ENCODE assay signal across 8 cellular contexts in the genomic region with DNA sequence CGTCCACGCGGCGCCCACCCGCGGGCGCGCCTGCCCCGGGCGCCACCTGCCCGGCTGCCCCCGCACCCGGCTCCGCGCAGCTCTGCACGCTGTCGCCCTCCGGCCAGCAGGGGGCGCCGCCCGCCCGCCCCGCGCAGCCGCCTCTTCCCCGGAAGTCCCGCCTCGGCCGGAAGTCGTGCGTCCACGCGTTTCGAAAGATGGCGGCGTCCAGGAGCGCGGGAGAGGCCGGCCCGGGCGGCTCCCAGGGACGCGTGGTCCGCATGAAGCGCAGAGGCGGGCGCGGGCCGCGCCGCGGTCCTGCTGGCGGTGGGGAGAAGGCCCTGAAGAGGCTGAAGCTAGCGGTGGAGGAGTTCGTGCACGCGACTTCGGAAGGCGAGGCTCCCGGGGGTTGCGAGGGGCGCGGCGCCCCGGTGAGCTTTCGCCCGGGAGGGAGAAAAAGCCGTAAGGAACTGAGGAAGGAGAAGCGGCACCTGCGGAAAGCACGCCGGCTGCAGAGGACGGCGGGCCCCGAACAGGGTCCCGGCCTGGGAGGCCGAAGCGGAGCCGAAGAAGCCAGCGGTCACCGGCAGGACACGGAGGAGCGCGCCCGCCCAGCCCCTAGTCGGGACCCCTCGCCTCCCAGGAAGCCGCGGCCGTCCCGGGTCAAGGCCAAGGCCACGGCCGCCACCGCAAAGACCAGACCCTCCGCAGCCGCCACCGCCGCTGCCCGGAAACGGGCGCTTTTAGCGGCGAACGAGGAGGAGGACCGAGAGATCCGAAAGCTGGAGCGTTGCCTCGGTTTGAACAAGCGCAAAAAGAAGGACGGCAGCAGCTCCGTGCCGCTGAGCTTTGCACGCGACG. TPM values are rescaled to one million over a fixed set of nuclear protein-coding genes. Genes with fewer than 3 reads are reported as not detected.
A peak's percentile ranks its signal among the peaks of the same experiment; 100 is the strongest.
DNase-seq lines count a peak whose midpoint lies in the region; ATAC-seq, FAIRE-seq and TF ChIP-seq lines count a peak whose summit lies in the region.

A gene with protein sequence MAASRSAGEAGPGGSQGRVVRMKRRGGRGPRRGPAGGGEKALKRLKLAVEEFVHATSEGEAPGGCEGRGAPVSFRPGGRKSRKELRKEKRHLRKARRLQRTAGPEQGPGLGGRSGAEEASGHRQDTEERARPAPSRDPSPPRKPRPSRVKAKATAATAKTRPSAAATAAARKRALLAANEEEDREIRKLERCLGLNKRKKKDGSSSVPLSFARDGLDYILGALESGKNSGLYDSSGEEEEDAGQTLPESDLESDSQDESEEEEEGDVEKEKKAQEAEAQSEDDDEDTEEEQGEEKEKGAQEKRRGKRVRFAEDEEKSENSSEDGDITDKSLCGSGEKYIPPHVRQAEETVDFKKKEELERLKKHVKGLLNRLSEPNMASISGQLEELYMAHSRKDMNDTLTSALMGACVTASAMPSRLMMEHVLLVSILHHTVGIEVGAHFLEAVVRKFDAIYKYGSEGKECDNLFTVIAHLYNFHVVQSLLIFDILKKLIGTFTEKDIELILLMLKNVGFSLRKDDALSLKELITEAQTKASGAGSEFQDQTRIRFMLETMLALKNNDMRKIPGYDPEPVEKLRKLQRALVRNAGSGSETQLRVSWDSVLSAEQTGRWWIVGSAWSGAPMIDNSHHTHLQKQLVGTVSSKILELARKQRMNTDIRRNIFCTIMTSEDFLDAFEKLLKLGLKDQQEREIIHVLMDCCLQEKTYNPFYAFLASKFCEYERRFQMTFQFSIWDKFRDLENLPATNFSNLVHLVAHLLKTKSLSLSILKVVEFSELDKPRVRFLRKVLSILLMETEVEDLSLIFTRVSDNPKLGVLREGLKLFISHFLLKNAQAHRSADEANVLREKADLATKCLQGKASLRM (plus strand): TSS at position 172 of the 840 bp plus-strand sequence. CDS start 26 bp downstream, at position 198.

- peak in 1 of 2 experiments; percentile 94; a peak in 2 of 3 replicates for TF ChIP-seq POLR2A in H1 (IDR thresholded peaks at IDR 0.05; ENCODE audit: control extremely low read depth in 1 of 2, low read depth in 2 of 2, low read length in 2 of 2)

- H3K4me1 ChIP-seq in H1 (replicated peaks in 1 of 4; ENCODE audit: control insufficient read depth in 3 of 4, insufficient read depth in 4 of 4, low read length in 3 of 4) (peaks cover under 1 to 10% (median 2%) of the 10 kb centered on the region in 4 experiments; a peak in 6 of 7 replicates), mesodermal cell (ENCODE audit: control insufficient read depth, insufficient read depth, low read length, poor library complexity, severe bottlenecking) (peaks cover 3% of the 10 kb centered on the region)

- no peak for FAIRE-seq in H1 (lab: Jason Lieb, UNC)

- TF ChIP-seq EP300 in H1 (IDR thresholded peaks at IDR 0.05; ENCODE audit: borderline replicate concordance in 1 of 2, low read depth in 2 of 2, low read length in 2 of 2) = no peak

- H3K23ac ChIP-seq in H1 (ENCODE audit: insufficient read length) = no peak within 1 kb of the TSS

- CTCF ChIA-PET in H1 (lab: Charles Lee; ENCODE audit: partially characterized antibody) = interaction anchor here (0.6 to 1.9 kb wide), 14 partner anchors 19 to 754 kb away, joined by 3 to 8 read pairs (median 3); no protein-coding TSS in a partner anchor

- peak within 1 kb of the TSS; percentile 83; the same call in 1 of the 2 replicates for H3K27ac ChIP-seq in H1 (ENCODE audit: low read depth, low read length)
- peak within 1 kb of the TSS; percentile 53 for H3K27ac ChIP-seq in mesodermal cell (ENCODE audit: low read depth, low read length, severe bottlenecking)

- H2BK12ac ChIP-seq in H1 (ENCODE audit: low read depth, low read length) = no peak within 1 kb of the TSS

- ATAC-seq in GM19438 (IDR thresholded peaks at IDR 0.05; ENCODE audit: low read depth, unreplicated experiment) (peak; percentile 84), HG03565 (IDR thresholded peaks at IDR 0.05; ENCODE audit: unreplicated experiment) (peak; percentile 81)

- POLR2A ChIA-PET in H1 (lab: Charles Lee; ENCODE audit: partially characterized antibody) = interaction anchor here (0.6 to 3.1 kb wide), 14 partner anchors 12 to 300 kb away, joined by 3 to 18 read pairs (median 4); a partner anchor contains a TSS

- H3K56ac ChIP-seq in H1 (replicated peaks; ENCODE audit: insufficient read length, low read depth, low read length) = peak within 1 kb of the TSS; percentile 74

- H4K91ac ChIP-seq in H1 (replicated peaks; ENCODE audit: insufficient read length, low read length) = no peak within 1 kb of the TSS

- DNase-seq in COLO829 (ENCODE audit: low spot score) (peak; percentile 59), NK-92 (lab: John Stamatoyannopoulos, UW; ENCODE audit: unreplicated experiment) (peak; percentile 24), H1 (ENCODE audit: low read depth in 1 of 2, low spot score in 2 of 2) (peak in 1 of 2 experiments; percentile 93)
- peak; percentile 97 for DNase-seq in activated CD8-positive, alpha-beta memory T cell treated with anti-CD3 and anti-CD28 coated beads for 24 hours
- peak; percentile 92 for DNase-seq in stimulated activated CD8-positive, alpha-beta memory T cell treated with anti-CD3 and anti-CD28 coated beads, Interleukin-15, amount 100 ng/mL, for 24 hours (ENCODE audit: low read depth)

- H3K18ac ChIP-seq in H1 (ENCODE audit: extremely low read depth, low read length) = peak within 1 kb of the TSS; percentile 49; the same call in 1 of the 2 replicates

- H3K79me1 ChIP-seq in H1 (ENCODE audit: low read depth, low read length) = peaks cover 11% of the 10 kb centered on the region; the same call in 1 of the 2 replicates

- peaks cover 15 to 45% of the 10 kb centered on the region in 2 experiments for H3K79me2 ChIP-seq in H1 (ENCODE audit: control insufficient read depth in 1 of 2, insufficient read depth in 2 of 2, low read length in 2 of 2)

- H3K4me2 ChIP-seq in H1 (ENCODE audit: insufficient read depth in 1 of 2, low read depth in 2 of 2, low read length in 2 of 2) = peak within 1 kb of the TSS; percentile 92 to 94

- peak; percentile 72 to 87 (median 83) for TF ChIP-seq CTCF in H1 (IDR thresholded peaks at IDR 0.05; ENCODE audit: control extremely low read depth in 1 of 3, insufficient read depth in 1 of 3, low read depth in 1 of 3, low read length in 3 of 3)

- peaks cover 10% of the 10 kb centered on the region for H3K23me2 ChIP-seq in H1 (ENCODE audit: low read depth, low read length)

- no peak within 1 kb of the TSS for H2BK120ac ChIP-seq in H1 (replicated peaks; ENCODE audit: low read depth, low read length)

- H3K9me3 ChIP-seq in H1 (ENCODE audit: insufficient read depth in 2 of 2, low read depth in 1 of 2, low read length in 1 of 2) (no peaks in the 10 kb centered on the region), mesodermal cell (ENCODE audit: control insufficient read depth, low read length) (no peaks in the 10 kb centered on the region)

- peak within 1 kb of the TSS; percentile 68 to 93 (median 86) for H3K9ac ChIP-seq in H1 (replicated peaks in 1 of 4; ENCODE audit: extremely low read depth in 1 of 4, low read depth in 3 of 4, low read length in 3 of 4)

- H2BK20ac ChIP-seq in H1 (ENCODE audit: low read length) = no peak within 1 kb of the TSS

- 1% methylated on average over 83 of the region's 115 CpGs; no CpG with 5 or more reads in 1 of the 2 experiments for WGBS in H1 (ENCODE audit: extremely low coverage in 1 of 2, insufficient coverage in 1 of 2, insufficient read length in 1 of 2, insufficient replicate concordance in 2 of 2, low coverage in 1 of 2, low lambda C conversion rate in 2 of 2, missing lambda C conversion rate in 1 of 2), 2 experiments
- WGBS in mesodermal cell (ENCODE audit: insufficient coverage in 2 of 2), 2 experiments = 0% methylated on average over 82 to 91 of the region's 115 CpGs

- H2AK5ac ChIP-seq in H1 (ENCODE audit: low read depth, low read length) = no peak within 1 kb of the TSS

- no peak within 1 kb of the TSS for H3K14ac ChIP-seq in H1 (ENCODE audit: insufficient read length)

- peak within 1 kb of the TSS; percentile 97 for H4K8ac ChIP-seq in H1 (ENCODE audit: extremely low read depth, insufficient read depth, low read length)

- H2AFZ ChIP-seq in H1 (ENCODE audit: low read length) = no peak within 1 kb of the TSS; the same call in 1 of the 2 replicates

- H3K27me3 ChIP-seq in H1 (replicated peaks in 1 of 4; ENCODE audit: control insufficient read depth in 3 of 4, extremely low read depth in 1 of 4, insufficient read depth in 3 of 4, low read length in 3 of 4) = no peaks in the 10 kb centered on the region

- H3K36me3 ChIP-seq in H1 (ENCODE audit: control insufficient read depth in 2 of 4, insufficient read depth in 4 of 4, low read length in 3 of 4) (peaks cover 17 to 26% (median 24%) of the 10 kb centered on the region in 4 experiments), mesodermal cell (ENCODE audit: control insufficient read depth, insufficient read depth, low read length) (peaks cover 28% of the 10 kb centered on the region)

- H3K4ac ChIP-seq in H1 (replicated peaks; ENCODE audit: insufficient read length, low read depth, low read length) = no peak within 1 kb of the TSS

- no peak within 1 kb of the TSS for H2BK5ac ChIP-seq in H1 (ENCODE audit: low read depth, low read length)

- peak within 1 kb of the TSS; percentile 78 for H4K5ac ChIP-seq in H1 (ENCODE audit: insufficient read length, low read depth, low read length)

- H2BK15ac ChIP-seq in H1 (ENCODE audit: low read length) = no peak within 1 kb of the TSS

- peak; percentile 46 to 64 for TF ChIP-seq RAD21 in H1 (IDR thresholded peaks at IDR 0.05 in 1 of 2, conservative IDR thresholded peaks at IDR 0.05 in 1 of 2; ENCODE audit: low read depth in 2 of 2, low read length in 2 of 2)

- H4K20me1 ChIP-seq in H1 (replicated peaks in 1 of 2; ENCODE audit: control insufficient read depth in 1 of 2, insufficient read depth in 2 of 2, low read length in 2 of 2) = peaks cover 12 to 18% of the 10 kb centered on the region in 2 experiments

- H3K4me3 ChIP-seq in H1 (ENCODE audit: extremely low read depth in 1 of 4, insufficient read depth in 2 of 4, low read depth in 3 of 4, low read length in 4 of 4) (peak within 1 kb of the TSS; percentile 93 to 99 (median 96)), mesodermal cell (ENCODE audit: extremely low read depth, insufficient read depth, low read length, poor library complexity, severe bottlenecking) (peak within 1 kb of the TSS; percentile 95)

TF ChIP-seq in H1, 55 proteins besides CTCF, POLR2A, EP300 and RAD21 (continues in another document):
- TF ChIP-seq CEBPB (IDR thresholded peaks at IDR 0.05; ENCODE audit: low read depth, low read length) (no peak), ZNF274 (IDR thresholded peaks at IDR 0.05; ENCODE audit: borderline replicate concordance, extremely low read depth, low read length) (no peak)

RNA-seq across cellular contexts. Expression of the gene that starts here (rescaled TPM):
- 29.1 and 31.6 TPM in 2 replicates for total RNA-seq in H1 (2021; fragmentation: NEBNext Ultra II Directional; extraction: Animal tissue kit (Norgen Biotek cat#: 25700))
- 10.6 and 16.7 TPM in 2 replicates for polyA plus RNA-seq in H1 (2011; rRNA removed)
- 16.5 TPM for polyA plus RNA-seq in H1 (2011; cell fraction: cytosol; rRNA removed)
- polyA plus RNA-seq in H1 (2011; cell fraction: nucleus; rRNA removed) = 48.8 TPM
- polyA plus RNA-seq in H1 (2012, experiment 1 of 2) = 17.6 to 29.3 TPM (median 21.3 TPM) in 4 replicates
- 4.1 TPM for polyA plus RNA-seq in H1 (2012, experiment 2 of 2)
- polyA plus RNA-seq in H1 (2013, experiment 1 of 2) = 13.8 TPM
- polyA plus RNA-seq in H1 (2013, experiment 2 of 2) = 13.1 TPM
- 24.8 and 31.5 TPM in 2 replicates for polyA minus RNA-seq in H1 (2011; rRNA and poly(A)+ RNA removed)
- polyA minus RNA-seq in H1 (2011; cell fraction: cytosol; rRNA and poly(A)+ RNA removed) = 18.3 TPM
- 51.7 TPM for polyA minus RNA-seq in H1 (2011; cell fraction: nucleus; rRNA and poly(A)+ RNA removed)
- polyA plus RNA-seq in mesodermal cell (2013, experiment 1 of 2) = 16.7 TPM
- polyA plus RNA-seq in mesodermal cell (2013, experiment 2 of 2) = 10.8 TPM
